ENCODE assay signal across 28 cellular contexts in genomic region chr18:58989184-58989759, GRCh38.
"Had no signal": no experiment of that assay in that cellular context is flagged by ENCODE, and none has a peak within 500 bp of the region (broad histone marks: within the 10 kb centered on the region; RNA-seq: fewer than 3 reads in every experiment).

No MANE protein-coding gene starts in this region.

- H3K4me3 Mint-ChIP-seq: activated CD4-positive, alpha-beta memory T cell treated with anti-CD3 and anti-CD28 coated beads, Interleukin-2, amount 10 ng/mL, durations not matched to agents 7 days and 5 days; activated CD4-positive, alpha-beta T cell treated with anti-CD3 and anti-CD28 coated beads, Interleukin-2, amount 10 ng/mL, durations not matched to agents 7 days and 5 days; activated naive CD4-positive, alpha-beta T cell treated with anti-CD3 and anti-CD28 coated beads, Interleukin-2, amount 50 U/mL, for 24 hours; central memory CD8-positive, alpha-beta T cell had no signal

- DNase-seq: activated CD4-positive, alpha-beta memory T cell treated with anti-CD3 and anti-CD28 coated beads, Interleukin-2, amount 10 ng/mL, durations not matched to agents 7 days and 5 days; activated CD4-positive, alpha-beta T cell treated with anti-CD3 and anti-CD28 coated beads, Interleukin-2, amount 10 ng/mL, durations not matched to agents 7 days and 5 days; activated CD4-positive, CD25-positive, alpha-beta regulatory T cell; activated effector memory CD4-positive, alpha-beta T cell treated with Interleukin-2 at 50 U/mL for 16 hours; activated naive CD4-positive, alpha-beta T cell; activated T-cell treated with anti-CD3 and anti-CD28 coated beads for 4 hours; aorta; body of pancreas; Karpas-422; NCI-H1092; NCI-H1417; NCI-H1694; NCI-H2029; NCI-H345; NCI-H510A; NCI-H526 treated with DMSO at 0.1 percent for 48 hours; NCI-H82; OCI-M1; Peyer's patch; Right ventricle myocardium superior; SK-N-SH; T-helper 1 cell had no signal

- H3K36me3 ChIP-seq: Peyer's patch, SJCRH30 had no signal

- H3K9me3 ChIP-seq: body of pancreas, Peyer's patch, SK-N-SH had no signal

- H3K9me3 Mint-ChIP-seq: central memory CD8-positive, alpha-beta T cell had no signal

- H3K4me1 Mint-ChIP-seq: activated CD4-positive, alpha-beta T cell treated with anti-CD3 and anti-CD28 coated beads, Interleukin-2, amount 10 ng/mL, durations not matched to agents 7 days and 5 days; activated naive CD4-positive, alpha-beta T cell treated with anti-CD3 and anti-CD28 coated beads, Interleukin-2, amount 50 U/mL, for 24 hours; central memory CD8-positive, alpha-beta T cell had no signal

- H3K27me3 ChIP-seq: body of pancreas, Peyer's patch, SJCRH30 had no signal

- H3K36me3 Mint-ChIP-seq: activated naive CD4-positive, alpha-beta T cell treated with anti-CD3 and anti-CD28 coated beads, Interleukin-2, amount 50 U/mL, for 24 hours had no signal

- ATAC-seq: body of pancreas, K562 had no signal

- H3K27ac Mint-ChIP-seq: activated CD4-positive, alpha-beta memory T cell treated with anti-CD3 and anti-CD28 coated beads, Interleukin-2, amount 10 ng/mL, durations not matched to agents 7 days and 5 days; activated CD4-positive, alpha-beta T cell treated with anti-CD3 and anti-CD28 coated beads, Interleukin-2, amount 10 ng/mL, durations not matched to agents 7 days and 5 days; activated naive CD4-positive, alpha-beta T cell treated with anti-CD3 and anti-CD28 coated beads, Interleukin-2, amount 50 U/mL, for 24 hours had no signal

- H3K4me3 ChIP-seq: body of pancreas, K562, Peyer's patch, SJCRH30 had no signal

- H3K27ac ChIP-seq: body of pancreas, Peyer's patch, RWPE1, SJCRH30, VCaP had no signal

- H3K27me3 Mint-ChIP-seq: central memory CD8-positive, alpha-beta T cell had no signal
